ENCODE assay signal across 1 cellular context in the genomic region with DNA sequence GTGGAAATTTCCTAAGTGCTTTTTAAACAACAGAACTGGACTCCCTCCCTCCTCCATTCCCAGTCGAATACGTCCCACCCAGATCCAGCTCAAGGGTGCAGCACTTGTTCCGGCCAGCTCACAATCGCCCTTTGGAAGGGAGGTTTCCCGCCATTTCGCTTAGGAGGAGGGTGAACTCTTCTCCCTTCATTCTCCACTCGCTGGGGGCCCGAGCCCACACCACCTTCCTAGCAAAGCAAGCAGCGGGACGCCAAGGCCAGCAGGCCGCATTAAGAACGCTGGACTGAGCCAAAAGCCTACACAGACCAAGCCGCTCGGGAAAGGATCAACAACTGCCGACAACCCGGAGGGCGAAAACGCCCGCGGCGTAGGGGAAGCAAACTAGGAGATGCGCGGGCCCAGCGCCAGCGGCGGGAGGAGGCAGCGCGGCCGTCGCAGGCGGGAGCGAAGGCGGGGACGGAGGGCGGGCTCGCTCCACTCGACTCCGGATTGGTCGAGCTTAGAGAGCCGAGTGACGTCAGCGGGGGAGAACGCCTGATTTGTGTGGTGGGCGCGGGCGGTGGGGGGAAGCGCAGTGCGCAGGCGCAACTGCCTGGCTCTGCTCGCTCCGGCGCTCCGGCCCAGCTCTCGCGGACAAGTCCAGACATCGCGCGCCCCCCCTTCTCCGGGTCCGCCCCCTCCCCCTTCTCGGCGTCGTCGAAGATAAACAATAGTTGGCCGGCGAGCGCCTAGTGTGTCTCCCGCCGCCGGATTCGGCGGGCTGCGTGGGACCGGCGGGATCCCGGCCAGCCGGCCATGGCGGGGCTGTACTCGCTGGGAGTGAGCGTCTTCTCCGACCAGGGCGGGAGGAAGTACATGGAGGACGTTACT.
TF ChIP-seq lines count a peak whose summit lies in the region.

PPM1D (plus strand) TSS at position 574 of the 870 bp plus-strand sequence; CDS start at position 796, 222 bp downstream.

TF ChIP-seq in HepG2, 621 proteins besides CTCF, POLR2A, EP300 and RAD21 (continued from another document and continues in another):
- TF ChIP-seq, protein P1, sequence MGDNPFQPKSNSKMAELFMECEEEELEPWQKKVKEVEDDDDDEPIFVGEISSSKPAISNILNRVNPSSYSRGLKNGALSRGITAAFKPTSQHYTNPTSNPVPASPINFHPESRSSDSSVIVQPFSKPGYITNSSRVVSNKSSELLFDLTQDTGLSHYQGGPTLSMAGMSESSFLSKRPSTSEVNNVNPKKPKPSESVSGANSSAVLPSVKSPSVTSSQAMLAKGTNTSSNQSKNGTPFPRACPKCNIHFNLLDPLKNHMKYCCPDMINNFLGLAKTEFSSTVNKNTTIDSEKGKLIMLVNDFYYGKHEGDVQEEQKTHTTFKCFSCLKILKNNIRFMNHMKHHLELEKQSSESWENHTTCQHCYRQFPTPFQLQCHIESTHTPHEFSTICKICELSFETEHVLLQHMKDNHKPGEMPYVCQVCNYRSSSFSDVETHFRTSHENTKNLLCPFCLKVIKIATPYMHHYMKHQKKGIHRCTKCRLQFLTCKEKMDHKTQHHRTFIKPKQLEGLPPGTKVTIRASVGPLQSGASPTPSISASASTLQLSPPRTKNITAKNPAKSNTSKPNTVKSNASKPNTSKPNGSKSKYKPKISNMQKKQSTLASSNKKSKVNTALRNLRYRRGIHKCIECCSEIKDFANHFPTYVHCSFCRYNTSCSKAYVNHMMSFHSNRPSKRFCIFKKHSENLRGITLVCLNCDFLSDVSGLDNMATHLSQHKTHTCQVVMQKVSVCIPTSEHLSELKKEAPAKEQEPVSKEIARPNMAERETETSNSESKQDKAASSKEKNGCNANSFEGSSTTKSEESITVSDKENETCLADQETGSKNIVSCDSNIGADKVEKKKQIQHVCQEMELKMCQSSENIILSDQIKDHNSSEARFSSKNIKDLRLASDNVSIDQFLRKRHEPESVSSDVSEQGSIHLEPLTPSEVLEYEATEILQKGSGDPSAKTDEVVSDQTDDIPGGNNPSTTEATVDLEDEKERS (CRISPR knock-in tag; IDR thresholded peaks at IDR 0.05): peak; percentile 84
- TF ChIP-seq, protein P2, sequence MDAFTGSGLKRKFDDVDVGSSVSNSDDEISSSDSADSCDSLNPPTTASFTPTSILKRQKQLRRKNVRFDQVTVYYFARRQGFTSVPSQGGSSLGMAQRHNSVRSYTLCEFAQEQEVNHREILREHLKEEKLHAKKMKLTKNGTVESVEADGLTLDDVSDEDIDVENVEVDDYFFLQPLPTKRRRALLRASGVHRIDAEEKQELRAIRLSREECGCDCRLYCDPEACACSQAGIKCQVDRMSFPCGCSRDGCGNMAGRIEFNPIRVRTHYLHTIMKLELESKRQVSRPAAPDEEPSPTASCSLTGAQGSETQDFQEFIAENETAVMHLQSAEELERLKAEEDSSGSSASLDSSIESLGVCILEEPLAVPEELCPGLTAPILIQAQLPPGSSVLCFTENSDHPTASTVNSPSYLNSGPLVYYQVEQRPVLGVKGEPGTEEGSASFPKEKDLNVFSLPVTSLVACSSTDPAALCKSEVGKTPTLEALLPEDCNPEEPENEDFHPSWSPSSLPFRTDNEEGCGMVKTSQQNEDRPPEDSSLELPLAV (CRISPR knock-in tag; conservative IDR thresholded peaks at IDR 0.05; ENCODE audit: low read depth): no peak; the same call in 1 of the 2 replicates
- TF ChIP-seq ERF (CRISPR knock-in tag; IDR thresholded peaks at IDR 0.05) (peak; percentile 90), HNRNPL (IDR thresholded peaks at IDR 0.05; ENCODE audit: low read depth, low read length) (no peak), ZBTB42 (CRISPR knock-in tag; IDR thresholded peaks at IDR 0.05) (peak; percentile 95), HNRNPH1 (optimal IDR thresholded peaks at IDR 0.05; ENCODE audit: low read depth, low read length) (peak; percentile 44), PAF1 (CRISPR knock-in tag; IDR thresholded peaks at IDR 0.05) (no peak), ZBTB3 (CRISPR knock-in tag; IDR thresholded peaks at IDR 0.05; ENCODE audit: borderline replicate concordance, low read depth) (no peak), ADNP (CRISPR knock-in tag; IDR thresholded peaks at IDR 0.05) (no peak; the same call in 1 of the 2 replicates), ZNF816 (CRISPR knock-in tag; IDR thresholded peaks at IDR 0.05; ENCODE audit: borderline replicate concordance) (peak; percentile 90), ELK4 (CRISPR knock-in tag; IDR thresholded peaks at IDR 0.05; ENCODE audit: borderline replicate concordance) (no peak), ATF7 (IDR thresholded peaks at IDR 0.05) (peak; percentile 96), ATF7 (CRISPR knock-in tag; IDR thresholded peaks at IDR 0.05) (peak; percentile 95), U2AF2 (IDR thresholded peaks at IDR 0.05; ENCODE audit: low read depth, low read length) (no peak), ZNF143 (CRISPR knock-in tag; IDR thresholded peaks at IDR 0.05) (peak; percentile 68), MXD1 (CRISPR knock-in tag; IDR thresholded peaks at IDR 0.05) (peak; percentile 77; the same call in 1 of the 2 replicates), POLR2G (IDR thresholded peaks at IDR 0.05; ENCODE audit: low read depth, low read length) (peak; percentile 98), ZNF468 (CRISPR knock-in tag; IDR thresholded peaks at IDR 0.05) (no peak; the same call in 1 of the 2 replicates), DNMT1 (CRISPR knock-in tag; IDR thresholded peaks at IDR 0.05) (peak; percentile 89), MIER3 (CRISPR knock-in tag; IDR thresholded peaks at IDR 0.05; ENCODE audit: borderline replicate concordance) (peak; percentile 89; the same call in 1 of the 2 replicates), GRHL1 (CRISPR knock-in tag; conservative IDR thresholded peaks at IDR 0.05) (no peak), ZNF652 (CRISPR knock-in tag; IDR thresholded peaks at IDR 0.05; ENCODE audit: borderline replicate concordance, low read depth) (0 out of 2 replicates have a peak, but pooled peaks have one; percentile 26), XBP1 (CRISPR knock-in tag; IDR thresholded peaks at IDR 0.05) (peak; percentile 86), GMEB2 (CRISPR knock-in tag; IDR thresholded peaks at IDR 0.05; ENCODE audit: low read depth) (peak; percentile 57; the same call in 1 of the 2 replicates), BRD4 (CRISPR knock-in tag; IDR thresholded peaks at IDR 0.05) (peak; percentile 98), ZNF124 (CRISPR knock-in tag; IDR thresholded peaks at IDR 0.05) (peak; percentile 97), PHF20 (CRISPR knock-in tag; IDR thresholded peaks at IDR 0.05) (peak; percentile 68; the same call in 1 of the 2 replicates), MED13 (CRISPR knock-in tag; IDR thresholded peaks at IDR 0.05) (peak; percentile 71), PCBP2 (optimal IDR thresholded peaks at IDR 0.05; ENCODE audit: low read depth, low read length, poor library complexity, severe bottlenecking) (no peak), HNF4G (IDR thresholded peaks at IDR 0.05; ENCODE audit: borderline replicate concordance, low read depth, low read length) (peak; percentile 61; the same call in 1 of the 2 replicates), HNF4G (CRISPR knock-in tag; IDR thresholded peaks at IDR 0.05; ENCODE audit: borderline replicate concordance, low read depth) (0 out of 2 replicates have a peak, but pooled peaks have one; percentile 33), ZNF414 (CRISPR knock-in tag; IDR thresholded peaks at IDR 0.05) (peak; percentile 95), ZNF790 (CRISPR knock-in tag; IDR thresholded peaks at IDR 0.05; ENCODE audit: borderline replicate concordance) (peak; percentile 99), ARID2 (CRISPR knock-in tag; IDR thresholded peaks at IDR 0.05; ENCODE audit: borderline replicate concordance) (peak; percentile 89; the same call in 1 of the 2 replicates), LCORL (IDR thresholded peaks at IDR 0.05) (no peak), LCORL (CRISPR knock-in tag; IDR thresholded peaks at IDR 0.05) (peak; percentile 82), ZNF430 (CRISPR knock-in tag; IDR thresholded peaks at IDR 0.05) (peak; percentile 96), NFIC (IDR thresholded peaks at IDR 0.05; ENCODE audit: low read length) (peak; percentile 54; the same call in 1 of the 2 replicates), ZSCAN31 (CRISPR knock-in tag; IDR thresholded peaks at IDR 0.05; ENCODE audit: low read depth) (peak; percentile 91; the same call in 1 of the 2 replicates), ZNF557 (CRISPR knock-in tag; IDR thresholded peaks at IDR 0.05) (peak; percentile 92; the same call in 1 of the 2 replicates), KLF16 (CRISPR knock-in tag; IDR thresholded peaks at IDR 0.05) (peak in 1 of 2 experiments; percentile 94; a peak in 2 of 4 replicates), NFKBIZ (CRISPR knock-in tag; IDR thresholded peaks at IDR 0.05) (peak; percentile 89; the same call in 1 of the 2 replicates), ZSCAN20 (CRISPR knock-in tag; IDR thresholded peaks at IDR 0.05; ENCODE audit: borderline replicate concordance) (peak; percentile 88), STAT5B (CRISPR knock-in tag; IDR thresholded peaks at IDR 0.05) (peak; percentile 87; the same call in 1 of the 2 replicates), GATAD2A (CRISPR knock-in tag; IDR thresholded peaks at IDR 0.05) (peak; percentile 54), DMTF1 (CRISPR knock-in tag; IDR thresholded peaks at IDR 0.05) (no peak; the same call in 1 of the 2 replicates), ZNF589 (CRISPR knock-in tag; conservative IDR thresholded peaks at IDR 0.05) (peak; percentile 95; the same call in 1 of the 2 replicates)
- TF ChIP-seq, protein P3, sequence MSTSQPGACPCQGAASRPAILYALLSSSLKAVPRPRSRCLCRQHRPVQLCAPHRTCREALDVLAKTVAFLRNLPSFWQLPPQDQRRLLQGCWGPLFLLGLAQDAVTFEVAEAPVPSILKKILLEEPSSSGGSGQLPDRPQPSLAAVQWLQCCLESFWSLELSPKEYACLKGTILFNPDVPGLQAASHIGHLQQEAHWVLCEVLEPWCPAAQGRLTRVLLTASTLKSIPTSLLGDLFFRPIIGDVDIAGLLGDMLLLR (CRISPR knock-in tag; IDR thresholded peaks at IDR 0.05): peak; percentile 87
- TF ChIP-seq, protein P4, sequence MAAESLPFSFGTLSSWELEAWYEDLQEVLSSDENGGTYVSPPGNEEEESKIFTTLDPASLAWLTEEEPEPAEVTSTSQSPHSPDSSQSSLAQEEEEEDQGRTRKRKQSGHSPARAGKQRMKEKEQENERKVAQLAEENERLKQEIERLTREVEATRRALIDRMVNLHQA (CRISPR knock-in tag; IDR thresholded peaks at IDR 0.05): no peak
